16 cellular contexts compared by ENCODE assay signal in the genomic region with DNA sequence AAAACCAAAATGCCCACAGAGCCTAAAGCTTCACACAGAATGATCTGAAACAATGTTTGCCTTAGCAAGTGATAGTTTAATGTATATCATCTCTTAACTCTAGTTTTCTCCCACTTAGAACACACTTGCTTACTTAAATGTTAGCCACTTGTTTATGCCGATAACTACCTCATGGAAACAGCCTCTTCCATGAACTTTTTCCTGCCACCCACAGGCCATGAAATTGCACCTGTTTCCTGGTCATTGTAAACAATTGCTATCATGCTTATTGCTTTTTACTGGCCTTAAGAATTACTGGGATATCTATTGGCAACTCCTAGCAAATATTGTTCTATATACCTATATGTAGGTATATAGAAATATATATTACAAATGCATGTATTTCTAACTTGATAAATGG.
DNase-seq lines count a peak whose midpoint lies in the region; TF ChIP-seq lines count a peak whose summit lies in the region.
"Had no signal": no experiment of that assay in that cellular context is flagged by ENCODE, and none has a peak within 500 bp of the region (broad histone marks: within the 10 kb centered on the region; RNA-seq: fewer than 3 reads in every experiment).

No MANE protein-coding gene starts in this region.

- H3K27me3 ChIP-seq in SJCRH30 (no peaks in the 10 kb centered on the region), Peyer's patch (no peaks in the 10 kb centered on the region)
- H3K27me3 ChIP-seq: BE2C had no signal

- no peak overlapping the region for H3K4me3 ChIP-seq in SJCRH30
- no peak overlapping the region for H3K4me3 ChIP-seq in Peyer's patch
- H3K4me3 ChIP-seq: GM23248 had no signal

- DNase-seq in DMS53 treated with DMSO at 0.1 percent for 48 hours (lab: John Stamatoyannopoulos, UW; ENCODE audit: unreplicated experiment) (peak; percentile 8), SJCRH30 (peak; percentile 49 to 75), endothelial cell (ENCODE audit: low spot score) (no peak), pulmonary artery endothelial cell (ENCODE audit: low read depth, low spot score) (peak; percentile 11), COR-L47 (lab: John Stamatoyannopoulos, UW) (no peak), Peyer's patch (no peak)
- DNase-seq in activated CD4-positive, alpha-beta T cell treated with anti-CD3 and anti-CD28 coated beads, Interleukin-2, amount 10 ng/mL, durations not matched to agents 7 days and 5 days, result no peak
- DNase-seq: ACHN; BE2C; C1 segment of cervical spinal cord; CD4-positive, CD25-positive, alpha-beta regulatory T cell; DMS79; GDM1; GM23248; HCEC 1CT had no signal

- H3K27me3 Mint-ChIP-seq in endothelial cell (ENCODE audit: unreplicated experiment), result peaks cover 1% of the 10 kb centered on the region
- H3K27me3 Mint-ChIP-seq in activated CD4-positive, alpha-beta T cell treated with anti-CD3 and anti-CD28 coated beads, Interleukin-2, amount 10 ng/mL, durations not matched to agents 7 days and 5 days, result no peaks in the 10 kb centered on the region
- H3K27me3 Mint-ChIP-seq: CD4-positive, CD25-positive, alpha-beta regulatory T cell had no signal

- H3K36me3 Mint-ChIP-seq in endothelial cell (ENCODE audit: low read depth, unreplicated experiment), result no peaks in the 10 kb centered on the region
- H3K36me3 Mint-ChIP-seq in activated CD4-positive, alpha-beta T cell treated with anti-CD3 and anti-CD28 coated beads, Interleukin-2, amount 10 ng/mL, durations not matched to agents 7 days and 5 days (ENCODE audit: low read depth), result no peaks in the 10 kb centered on the region
- H3K36me3 Mint-ChIP-seq: CD4-positive, CD25-positive, alpha-beta regulatory T cell had no signal

- TF ChIP-seq CTCF in endothelial cell (IDR thresholded peaks at IDR 0.05; ENCODE audit: unreplicated experiment), result no peak
- TF ChIP-seq CTCF in Peyer's patch (IDR thresholded peaks at IDR 0.05), result no peak

- H3K4me1 Mint-ChIP-seq in endothelial cell (ENCODE audit: unreplicated experiment), result peaks cover 16% of the 10 kb centered on the region
- no peaks in the 10 kb centered on the region for H3K4me1 Mint-ChIP-seq in activated CD4-positive, alpha-beta T cell treated with anti-CD3 and anti-CD28 coated beads, Interleukin-2, amount 10 ng/mL, durations not matched to agents 7 days and 5 days
- H3K4me1 Mint-ChIP-seq: CD4-positive, CD25-positive, alpha-beta regulatory T cell had no signal

- no peak overlapping the region for H3K4me3 Mint-ChIP-seq in endothelial cell (ENCODE audit: unreplicated experiment)
- H3K4me3 Mint-ChIP-seq in activated CD4-positive, alpha-beta T cell treated with anti-CD3 and anti-CD28 coated beads, Interleukin-2, amount 10 ng/mL, durations not matched to agents 7 days and 5 days, result no peak overlapping the region
- H3K4me3 Mint-ChIP-seq: CD4-positive, CD25-positive, alpha-beta regulatory T cell had no signal

- H3K9me3 ChIP-seq in SJCRH30 (replicated peaks) (no peaks in the 10 kb centered on the region), Peyer's patch (no peaks in the 10 kb centered on the region)
- H3K9me3 ChIP-seq: BE2C had no signal

- H3K27ac Mint-ChIP-seq in endothelial cell (ENCODE audit: unreplicated experiment), result peak overlapping the region; percentile 49
- H3K27ac Mint-ChIP-seq in activated CD4-positive, alpha-beta T cell treated with anti-CD3 and anti-CD28 coated beads, Interleukin-2, amount 10 ng/mL, durations not matched to agents 7 days and 5 days, result no peak overlapping the region
- H3K27ac Mint-ChIP-seq: CD4-positive, CD25-positive, alpha-beta regulatory T cell had no signal

- H3K27ac ChIP-seq in SJCRH30 (peak overlapping the region; percentile 59), Peyer's patch (no peak overlapping the region)
- H3K27ac ChIP-seq: GM23248, HL-60 had no signal

- H3K4me1 ChIP-seq in SJCRH30 (peaks cover 19% of the 10 kb centered on the region), Peyer's patch (no peaks in the 10 kb centered on the region)

- no peaks in the 10 kb centered on the region for H3K9me3 Mint-ChIP-seq in endothelial cell (ENCODE audit: unreplicated experiment)
- H3K9me3 Mint-ChIP-seq in activated CD4-positive, alpha-beta T cell treated with anti-CD3 and anti-CD28 coated beads, Interleukin-2, amount 10 ng/mL, durations not matched to agents 7 days and 5 days, result peaks cover 2% of the 10 kb centered on the region

- no peak for TF ChIP-seq POLR2A in Peyer's patch (IDR thresholded peaks at IDR 0.05)

- CTCF ChIA-PET in activated CD4-positive, alpha-beta T cell treated with anti-CD3 and anti-CD28 coated beads, Interleukin-2, amount 10 ng/mL, durations not matched to agents 7 days and 5 days (lab: Charles Lee), result no interaction called here

- POLR2A ChIA-PET in activated CD4-positive, alpha-beta T cell treated with anti-CD3 and anti-CD28 coated beads, Interleukin-2, amount 10 ng/mL, durations not matched to agents 7 days and 5 days (lab: Charles Lee), result no interaction called here

- H3K36me3 ChIP-seq in SJCRH30, result no peaks in the 10 kb centered on the region
- H3K36me3 ChIP-seq in Peyer's patch, result no peaks in the 10 kb centered on the region
- H3K36me3 ChIP-seq: BE2C had no signal

Comparison
In these comparisons a context has a peak if more than half of its experiments do, and no peak if none do; other contexts are left out.
1. DNase-seq: peak in DMS53 treated with DMSO at 0.1 percent for 48 hours (single experiment), SJCRH30 (2 of 2) and pulmonary artery endothelial cell (single experiment); none in endothelial cell (single experiment), COR-L47 (single experiment), Peyer's patch (0 of 3) and activated CD4-positive, alpha-beta T cell treated with anti-CD3 and anti-CD28 coated beads, Interleukin-2, amount 10 ng/mL, durations not matched to agents 7 days and 5 days (single experiment).